Comparison of ENCODE assay signal across 8 cellular contexts in the genomic region with DNA sequence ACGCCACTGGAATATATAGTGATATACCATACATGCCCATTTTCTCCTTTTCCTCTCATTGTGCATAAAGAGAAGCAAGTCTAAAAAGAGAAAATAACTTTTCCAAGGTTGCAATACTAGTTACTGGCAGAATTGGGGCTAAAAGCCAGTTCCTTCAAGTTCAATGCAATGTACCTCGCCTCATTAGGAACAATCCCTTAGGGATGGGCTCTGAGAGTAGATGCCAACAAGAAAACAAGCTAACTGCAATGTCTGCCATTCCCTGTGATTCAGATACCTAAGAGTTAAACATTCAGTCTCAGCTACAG.
A peak's percentile ranks its signal among the peaks of the same experiment; 100 is the strongest.
DNase-seq lines count a peak whose midpoint lies in the region; ATAC-seq and TF ChIP-seq lines count a peak whose summit lies in the region.

No MANE protein-coding gene starts in this region.

- no peaks in the 10 kb centered on the region for H3K9me2 ChIP-seq in OCI-LY1 (ENCODE audit: low read depth, low read length)

- H3K36me3 ChIP-seq in A673 (ENCODE audit: insufficient read depth, low read length, poor library complexity, severe bottlenecking) (no peaks in the 10 kb centered on the region), OCI-LY1 (ENCODE audit: insufficient read depth, low read length) (no peaks in the 10 kb centered on the region), endodermal cell (ENCODE audit: control insufficient read depth, insufficient read depth, low read length) (no peaks in the 10 kb centered on the region), neural progenitor cell (no peaks in the 10 kb centered on the region)

- H3K36me3 Mint-ChIP-seq in endodermal cell (ENCODE audit: low read depth) = no peaks in the 10 kb centered on the region
- no peaks in the 10 kb centered on the region for H3K36me3 Mint-ChIP-seq in neural progenitor cell

- H3K4me1 ChIP-seq in A673 (ENCODE audit: insufficient read depth, low read length, poor library complexity, severe bottlenecking) (peaks cover 84% of the 10 kb centered on the region), OCI-LY1 (ENCODE audit: insufficient read depth, low read length, severe bottlenecking) (peaks cover 91% of the 10 kb centered on the region), endodermal cell (ENCODE audit: control insufficient read depth, insufficient read depth, low read length) (peaks cover 33% of the 10 kb centered on the region), neural progenitor cell (peaks cover 62% of the 10 kb centered on the region)

- H3K27me3 Mint-ChIP-seq in endodermal cell (ENCODE audit: insufficient read depth) = peaks cover 3% of the 10 kb centered on the region
- peaks cover 2% of the 10 kb centered on the region for H3K27me3 Mint-ChIP-seq in neural progenitor cell (ENCODE audit: insufficient read depth, low read depth)

- H3K27ac ChIP-seq in A673 (ENCODE audit: low read depth, low read length, poor library complexity, severe bottlenecking) (peak overlapping the region; percentile 95), OCI-LY1 (ENCODE audit: low read depth, low read length, poor library complexity, severe bottlenecking) (peak overlapping the region; percentile 79), endodermal cell (ENCODE audit: low read depth, low read length) (no peak overlapping the region), neural progenitor cell (no peak overlapping the region)

- H3K9me3 Mint-ChIP-seq in endodermal cell = no peaks in the 10 kb centered on the region
- H3K9me3 Mint-ChIP-seq in neural progenitor cell = no peaks in the 10 kb centered on the region

- TF ChIP-seq CTCF in A673 (conservative IDR thresholded peaks at IDR 0.05; ENCODE audit: low read depth, low read length) (no peak), OCI-LY1 (IDR thresholded peaks at IDR 0.05; ENCODE audit: low read length) (no peak), endodermal cell (conservative IDR thresholded peaks at IDR 0.05) (no peak), neural progenitor cell (IDR thresholded peaks at IDR 0.05) (no peak)

- no peak for ATAC-seq in GM21717 (IDR thresholded peaks at IDR 0.05; ENCODE audit: unreplicated experiment)
- no peak for ATAC-seq in GM18909 (IDR thresholded peaks at IDR 0.05; ENCODE audit: poor library complexity, unreplicated experiment)

- H3K9me3 ChIP-seq in A673 (ENCODE audit: low read depth, low read length, poor library complexity, severe bottlenecking) (no peaks in the 10 kb centered on the region), OCI-LY1 (ENCODE audit: low read length) (no peaks in the 10 kb centered on the region), endodermal cell (ENCODE audit: control insufficient read depth, low read length) (no peaks in the 10 kb centered on the region), neural progenitor cell (ENCODE audit: low read depth) (no peaks in the 10 kb centered on the region)

- H3K4me3 ChIP-seq in A673 (ENCODE audit: low read depth, low read length, poor library complexity, severe bottlenecking) (peak overlapping the region; percentile 50), OCI-LY1 (ENCODE audit: low read depth, low read length, poor library complexity, severe bottlenecking) (peak overlapping the region; percentile 34), endodermal cell (ENCODE audit: low read length) (peak overlapping the region; percentile 83), neural progenitor cell (peak overlapping the region; percentile 53)

- POLR2A ChIA-PET in A673 (lab: Charles Lee; ENCODE audit: low non-redundant PET) = interaction anchor here (0.7 kb wide), 1 partner anchor 114 kb away, joined by 8 read pairs; the partner anchor contains the start of gene RBFOX2

- DNase-seq in A673 (ENCODE audit: low spot score) = no peak
- DNase-seq in endodermal cell = no peak
- DNase-seq in neural progenitor cell (ENCODE audit: low spot score) = no peak
- DNase-seq in NCI-H510A treated with DMSO at 0.1 percent for 48 hours (lab: John Stamatoyannopoulos, UW) = no peak
- no peak for DNase-seq in ACHN

- H3K27ac Mint-ChIP-seq in endodermal cell = peak overlapping the region; percentile 90
- peak overlapping the region; percentile 95 for H3K27ac Mint-ChIP-seq in neural progenitor cell

- in situ Hi-C loops in ACHN (cut with HindIII; ENCODE audit: low pct_ligation_motif_present, low pct_unique_long_range_greater_than_20kb, low sequenced_read_pairs) = no loop called here

- WGBS in endodermal cell (ENCODE audit: insufficient coverage in 1 of 2, insufficient read length in 1 of 2), 2 experiments = 0 to 38% methylated on average over 1 to 2 of the region's 2 CpGs

- H3K4me3 Mint-ChIP-seq in endodermal cell (peak overlapping the region; percentile 52), neural progenitor cell (peak overlapping the region; percentile 88)

- H3K9ac ChIP-seq in OCI-LY1 (ENCODE audit: low read length) = peak overlapping the region; percentile 46
- H3K9ac ChIP-seq in endodermal cell (ENCODE audit: extremely low read depth, low read length, poor library complexity, severe bottlenecking) = no peak overlapping the region
- no peak overlapping the region for H3K9ac ChIP-seq in neural progenitor cell

- H3F3A ChIP-seq in OCI-LY1 (ENCODE audit: insufficient read depth, low read length) (no peaks in the 10 kb centered on the region), neural progenitor cell (ENCODE audit: low read depth) (peaks cover 34% of the 10 kb centered on the region)

- no TSS peak for BruUV-seq in A673 (replicated peaks; lab: Mats Ljungman, UMichigan)

- no peaks in the 10 kb centered on the region for H3K79me2 ChIP-seq in OCI-LY1 (ENCODE audit: insufficient read depth, low read length)
- H3K79me2 ChIP-seq in neural progenitor cell (ENCODE audit: low read depth) = peaks cover 93% of the 10 kb centered on the region

- H3K4me1 Mint-ChIP-seq in endodermal cell (peaks cover 55% of the 10 kb centered on the region), neural progenitor cell (peaks cover 72% of the 10 kb centered on the region)

- intact Hi-C loops in A673 (cut with micrococcal nuclease; ENCODE audit: unreplicated experiment) = loop anchor here (2.0 kb wide), 1 partner anchor 74 kb away; no protein-coding TSS in a partner anchor

- CTCF ChIA-PET in A673 (lab: Charles Lee) = interaction anchor here (1.9 kb wide), 1 partner anchor 152 kb away, joined by 11 read pairs; no protein-coding TSS in a partner anchor

- peak overlapping the region; percentile 60 for H3K4me2 ChIP-seq in OCI-LY1 (ENCODE audit: low read length)
- peak overlapping the region; percentile 91 for H3K4me2 ChIP-seq in neural progenitor cell

- H2AFZ ChIP-seq in OCI-LY1 (ENCODE audit: low read length) (0 out of 2 replicates have a peak overlapping the region, but pooled peaks have one; percentile 20), neural progenitor cell (replicated peaks) (no peak overlapping the region)

- H3K27me3 ChIP-seq in A673 (replicated peaks; ENCODE audit: insufficient read depth, low read depth, low read length, poor library complexity) (no peaks in the 10 kb centered on the region), OCI-LY1 (ENCODE audit: insufficient read depth, low read length) (no peaks in the 10 kb centered on the region), endodermal cell (ENCODE audit: control insufficient read depth, insufficient read depth, low read length, poor library complexity, severe bottlenecking) (no peaks in the 10 kb centered on the region), neural progenitor cell (no peaks in the 10 kb centered on the region)

- no peaks in the 10 kb centered on the region for H4K20me1 ChIP-seq in OCI-LY1 (ENCODE audit: insufficient read depth, low read length)
- H4K20me1 ChIP-seq in neural progenitor cell (ENCODE audit: low read depth) = peaks cover 40% of the 10 kb centered on the region

Comparison
In these comparisons a context has a peak if more than half of its experiments do, and no peak if none do; other contexts are left out.
1. H3K27ac ChIP-seq: peak in A673 (single experiment) and OCI-LY1 (single experiment); none in endodermal cell (single experiment) and neural progenitor cell (single experiment).
2. Peak in every context shown above with its lines, with median percentiles within 50 percentile points of each other: H3K4me3 ChIP-seq.